In the genomic region with DNA sequence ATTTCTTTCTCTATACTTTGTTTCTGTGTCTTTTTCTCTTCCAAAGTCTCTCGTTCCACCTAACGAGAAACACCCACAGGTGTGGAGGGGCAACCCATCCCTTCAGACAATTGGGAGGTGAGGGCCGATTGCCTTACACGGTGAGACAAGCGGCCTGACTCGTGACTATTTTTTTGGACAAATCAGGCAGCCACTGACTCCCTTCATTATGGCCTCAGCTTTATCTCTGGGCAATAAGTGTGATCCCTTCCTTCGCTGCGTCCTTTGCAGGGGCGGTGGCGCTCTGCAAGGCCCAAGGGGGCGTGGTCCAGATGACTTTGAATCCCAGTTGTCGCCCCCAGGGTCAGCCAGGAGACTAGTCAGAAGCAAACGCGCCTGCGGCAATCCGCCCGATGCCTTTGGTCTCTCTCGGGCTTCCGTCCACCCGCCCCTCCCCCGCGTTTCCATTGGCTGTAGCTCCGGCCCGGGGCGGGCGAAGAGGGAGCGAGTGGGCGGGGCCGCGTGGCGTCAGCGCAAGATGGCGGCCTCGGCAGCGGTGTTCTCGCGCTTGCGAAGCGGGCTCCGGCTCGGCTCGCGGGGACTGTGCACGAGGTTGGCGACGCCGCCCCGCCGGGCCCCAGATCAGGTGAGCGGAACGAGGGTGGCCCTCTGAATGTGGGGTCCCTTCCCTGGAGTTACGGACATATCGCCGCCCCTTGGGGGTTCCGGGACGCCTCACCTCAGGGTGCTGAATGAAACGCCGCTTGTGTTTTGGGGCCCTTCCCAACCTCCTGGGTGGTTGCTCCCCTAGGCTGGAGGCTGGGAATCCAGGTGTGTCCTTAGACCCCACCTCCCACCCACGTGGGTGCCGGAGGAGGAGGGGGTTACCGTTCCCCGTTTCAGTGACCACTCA, we compare ENCODE assay signal across 8 cellular contexts. TPM values are rescaled to one million over a fixed set of nuclear protein-coding genes. Genes with fewer than 3 reads are reported as not detected.
A peak's percentile ranks its signal among the peaks of the same experiment; 100 is the strongest.
DNase-seq lines count a peak whose midpoint lies in the region; ATAC-seq lines count a peak whose summit lies in the region.

TSS of gene TIMM50 (plus strand) at position 502 of the 892 bp plus-strand sequence. CDS start at position 518, 16 bp downstream.

- ATAC-seq in GM19372 (IDR thresholded peaks at IDR 0.05; ENCODE audit: low read depth, unreplicated experiment) (peak; percentile 93), HG03521 (IDR thresholded peaks at IDR 0.05; ENCODE audit: unreplicated experiment) (peak; percentile 91), left lobe of liver (peak; percentile 99)

- H3K36me3 ChIP-seq in BLaER1 treated with 17β-estradiol and CSF1 and Interleukin-3, amounts not matched to agents 10 nM and 100 nM = peaks cover 30 to 66% (median 54%) of the 10 kb centered on the region in 11 experiments

- DNase-seq in NCI-H748 treated with DMSO at 0.1 percent for 48 hours (lab: John Stamatoyannopoulos, UW) = peak; percentile 95
- peak; percentile 98 for DNase-seq in activated CD4-positive, alpha-beta T cell treated with anti-CD3 and anti-CD28 coated beads, Interleukin-2, amount 50 U/mL, for 1 hour
- DNase-seq in dedifferentiated amniotic fluid mesenchymal stem cell (ENCODE audit: extremely low spot score) = peak; percentile 96
- DNase-seq in left lobe of liver (ENCODE audit: low spot score) = peak; percentile 97
- DNase-seq in stimulated activated CD4-positive, alpha-beta T cell treated with anti-CD3 and anti-CD28 coated beads, Interleukin-2, amount 100 ng/mL, for 24 hours = peak; percentile 99 to 100

- peak within 1 kb of the TSS; percentile 78 to 94 (median 90) for H3K27ac ChIP-seq in BLaER1 treated with 17β-estradiol and CSF1 and Interleukin-3, amounts not matched to agents 10 nM and 100 nM

- H3K4me1 ChIP-seq in BLaER1 treated with 17β-estradiol and CSF1 and Interleukin-3, amounts not matched to agents 10 nM and 100 nM = peaks cover 18 to 28% (median 23%) of the 10 kb centered on the region in 10 experiments

- H3K9ac ChIP-seq in BLaER1 treated with 17β-estradiol and CSF1 and Interleukin-3, amounts not matched to agents 10 nM and 100 nM = peak within 1 kb of the TSS; percentile 89 to 97 (median 95)

- H3K9me3 ChIP-seq in BLaER1 treated with 17β-estradiol and CSF1 and Interleukin-3, amounts not matched to agents 10 nM and 100 nM (replicated peaks in 1 of 11) = no peaks in the 10 kb centered on the region

- H3K27me3 ChIP-seq in BLaER1 treated with 17β-estradiol and CSF1 and Interleukin-3, amounts not matched to agents 10 nM and 100 nM = no peaks in the 10 kb centered on the region

- H4K20me1 ChIP-seq in BLaER1 treated with 17β-estradiol and CSF1 and Interleukin-3, amounts not matched to agents 10 nM and 100 nM = peaks cover 0 to 40% (median 14%) of the 10 kb centered on the region in 11 experiments; a peak in 13 of 22 replicates

- peak within 1 kb of the TSS; percentile 94 to 98 (median 97) for H3K4me2 ChIP-seq in BLaER1 treated with 17β-estradiol and CSF1 and Interleukin-3, amounts not matched to agents 10 nM and 100 nM

- peak within 1 kb of the TSS; percentile 79 to 98 (median 94) for H3K4me3 ChIP-seq in BLaER1 treated with 17β-estradiol and CSF1 and Interleukin-3, amounts not matched to agents 10 nM and 100 nM

RNA-seq across cellular contexts. Expression of gene TIMM50, which starts in this region (rescaled TPM):
- total RNA-seq in left lobe of liver = 31.7 TPM

Comparison
In these comparisons a context has a peak if more than half of its experiments do, and no peak if none do; other contexts are left out.
1. Peak in every context shown above with its lines: DNase-seq, ATAC-seq, H3K4me3 ChIP-seq and H3K27ac ChIP-seq.